10 cellular contexts compared by ENCODE assay signal in genomic region chr2:109637749-109638570, GRCh38. TPM values are rescaled to one million over a fixed set of nuclear protein-coding genes. Genes with fewer than 3 reads are reported as not detected.
DNase-seq lines count a peak whose midpoint lies in the region; ATAC-seq and TF ChIP-seq lines count a peak whose summit lies in the region.
"Had no signal": no experiment of that assay in that cellular context is flagged by ENCODE, and none has a peak within 500 bp of the region (broad histone marks: within the 10 kb centered on the region; RNA-seq: fewer than 3 reads in every experiment).

No MANE protein-coding gene starts in this region.

- CTCF ChIA-PET in CD4-positive, alpha-beta memory T cell (lab: Charles Lee; ENCODE audit: partially characterized antibody), result no interaction called here

- no peak overlapping the region for H3K27ac ChIP-seq in CD4-positive, alpha-beta memory T cell (ENCODE audit: low read depth, low read length)
- no peak overlapping the region for H3K27ac ChIP-seq in suprapubic skin
- H3K27ac ChIP-seq in Karpas-422 (ENCODE audit: low read length), result no peak overlapping the region
- H3K27ac ChIP-seq in hepatocyte, result no peak overlapping the region

- H3K36me3 ChIP-seq in CD4-positive, alpha-beta memory T cell (ENCODE audit: insufficient read depth, low read length), result no peaks in the 10 kb centered on the region
- H3K36me3 ChIP-seq in suprapubic skin (no peaks in the 10 kb centered on the region), Karpas-422 (ENCODE audit: insufficient read depth, low read length) (no peaks in the 10 kb centered on the region), hepatocyte (replicated peaks; ENCODE audit: insufficient read depth, low read depth) (no peaks in the 10 kb centered on the region)
- H3K36me3 ChIP-seq: heart left ventricle had no signal

- peaks cover 0 to 2% of the 10 kb centered on the region in 2 donors for H3K27me3 Mint-ChIP-seq in CD4-positive, alpha-beta memory T cell

- no peak for TF ChIP-seq POLR2A in suprapubic skin (IDR thresholded peaks at IDR 0.05)

- 45% methylated on average over 9 of the region's 9 CpGs for WGBS in suprapubic skin
- WGBS in hepatocyte (ENCODE audit: low lambda C conversion rate, missing lambda C conversion rate), result 76% methylated on average over 9 of the region's 9 CpGs

- no peaks in the 10 kb centered on the region for H3K27me3 ChIP-seq in CD4-positive, alpha-beta memory T cell (ENCODE audit: insufficient read depth, low read length)
- H3K27me3 ChIP-seq in suprapubic skin (no peaks in the 10 kb centered on the region), Karpas-422 (ENCODE audit: low read length) (no peaks in the 10 kb centered on the region), hepatocyte (no peaks in the 10 kb centered on the region)
- H3K27me3 ChIP-seq: heart left ventricle had no signal

- no peak overlapping the region for H3K9ac ChIP-seq in Karpas-422 (ENCODE audit: low read length)

- TF ChIP-seq EP300 in suprapubic skin (IDR thresholded peaks at IDR 0.05), result no peak

- H3K9me2 ChIP-seq in Karpas-422 (replicated peaks; ENCODE audit: insufficient read depth, low read length) (no peaks in the 10 kb centered on the region), hepatocyte (replicated peaks; ENCODE audit: insufficient read depth) (no peaks in the 10 kb centered on the region)

- intact Hi-C loops in CD4-positive, alpha-beta memory T cell (cut with micrococcal nuclease), result no loop called here

- H3K4me3 ChIP-seq in CD4-positive, alpha-beta memory T cell (ENCODE audit: low read length in 2 of 2), result no peak overlapping the region
- H3K4me3 ChIP-seq in cardiac fibroblast (replicated peaks in 1 of 2; ENCODE audit: low read depth in 2 of 2, low read length in 2 of 2), result no peak overlapping the region
- H3K4me3 ChIP-seq in suprapubic skin, result no peak overlapping the region
- no peak overlapping the region for H3K4me3 ChIP-seq in Karpas-422 (ENCODE audit: low read length)
- no peak overlapping the region for H3K4me3 ChIP-seq in hepatocyte
- H3K4me3 ChIP-seq: heart left ventricle had no signal

- no peaks in the 10 kb centered on the region for H3K9me3 ChIP-seq in CD4-positive, alpha-beta memory T cell (ENCODE audit: control insufficient read depth in 1 of 2, low read length in 2 of 2)
- H3K9me3 ChIP-seq in suprapubic skin, result no peaks in the 10 kb centered on the region
- no peaks in the 10 kb centered on the region for H3K9me3 ChIP-seq in Karpas-422 (ENCODE audit: low read length)
- no peaks in the 10 kb centered on the region for H3K9me3 ChIP-seq in hepatocyte (ENCODE audit: low read depth)
- H3K9me3 ChIP-seq: heart left ventricle had no signal

- peak in 2 of 5 donors; percentile 4 to 10 for DNase-seq in CD4-positive, alpha-beta memory T cell
- DNase-seq in cardiac fibroblast (ENCODE audit: low read depth in 2 of 2) (peak; percentile 70 to 81), suprapubic skin (ENCODE audit: low spot score in 2 of 2) (no peak), Karpas-422 (no peak), hepatocyte (ENCODE audit: low spot score) (no peak)
- DNase-seq in NK-92 treated with Interleukin-12 subunit alpha and Interleukin-12 subunit beta, amount 100 ng/mL, for 24 hours (lab: John Stamatoyannopoulos, UW), result no peak
- DNase-seq: activated CD4-positive, CD25-positive, alpha-beta regulatory T cell treated with anti-CD3 and anti-CD28 coated beads, Interleukin-2, amount 50 U/mL, for 72 hours; heart left ventricle had no signal

- H3K4me1 ChIP-seq in CD4-positive, alpha-beta memory T cell (ENCODE audit: insufficient read depth, low read length), result peaks cover 14% of the 10 kb centered on the region
- peaks cover 13% of the 10 kb centered on the region for H3K4me1 ChIP-seq in suprapubic skin
- no peaks in the 10 kb centered on the region for H3K4me1 ChIP-seq in Karpas-422 (ENCODE audit: low read length)
- no peaks in the 10 kb centered on the region for H3K4me1 ChIP-seq in hepatocyte (ENCODE audit: insufficient read depth)

- peaks cover 5 to 16% (median 6%) of the 10 kb centered on the region in 4 donors for H3K4me1 Mint-ChIP-seq in CD4-positive, alpha-beta memory T cell

- peaks cover 0 to 2% (median 0%) of the 10 kb centered on the region in 8 donors for H3K9me3 Mint-ChIP-seq in CD4-positive, alpha-beta memory T cell

- ATAC-seq in GM19455 (IDR thresholded peaks at IDR 0.05; ENCODE audit: unreplicated experiment), result peak; percentile 79
- ATAC-seq in HG03378 (IDR thresholded peaks at IDR 0.05; ENCODE audit: unreplicated experiment), result peak; percentile 89

- POLR2A ChIA-PET in CD4-positive, alpha-beta memory T cell (lab: Charles Lee; ENCODE audit: partially characterized antibody), result no interaction called here

- peak overlapping the region in 5 of 8 donors; percentile 20 to 49 (median 35) for H3K4me3 Mint-ChIP-seq in CD4-positive, alpha-beta memory T cell

- H3K4me2 ChIP-seq in Karpas-422 (ENCODE audit: low read depth, low read length, poor library complexity, severe bottlenecking) (no peak overlapping the region), hepatocyte (no peak overlapping the region)

- H2AFZ ChIP-seq in Karpas-422 (ENCODE audit: low read length), result no peak overlapping the region
- H2AFZ ChIP-seq in hepatocyte, result no peak overlapping the region

- H3K79me2 ChIP-seq in Karpas-422 (ENCODE audit: low read length), result no peaks in the 10 kb centered on the region
- no peaks in the 10 kb centered on the region for H3K79me2 ChIP-seq in hepatocyte

- peak overlapping the region in 5 of 7 donors; percentile 20 to 68 (median 48) for H3K27ac Mint-ChIP-seq in CD4-positive, alpha-beta memory T cell

- no peaks in the 10 kb centered on the region for H3K36me3 Mint-ChIP-seq in CD4-positive, alpha-beta memory T cell

- TF ChIP-seq CTCF in cardiac fibroblast (IDR thresholded peaks at IDR 0.05; ENCODE audit: low read depth, low read length) (no peak), suprapubic skin (IDR thresholded peaks at IDR 0.05) (no peak), hepatocyte (IDR thresholded peaks at IDR 0.05; ENCODE audit: poor library complexity) (no peak)

- H4K20me1 ChIP-seq in Karpas-422 (ENCODE audit: insufficient read depth, low read depth, low read length) (no peaks in the 10 kb centered on the region), hepatocyte (ENCODE audit: insufficient read depth, poor library complexity, severe bottlenecking) (no peaks in the 10 kb centered on the region)

RNA-seq across cellular contexts. Expression of gene SOWAHC, which starts 23.8 kb away (rescaled TPM):
- 1 to 10 TPM; 1.4 to 1.5 TPM for total RNA-seq in CD4-positive, alpha-beta memory T cell
- under 1 TPM; 0.37 to 0.77 TPM for polyA plus RNA-seq in CD4-positive, alpha-beta memory T cell
- total RNA-seq in suprapubic skin, result 10 to 100 TPM; 42.8 to 59.7 (median 57.1) TPM
- not detected in 2 replicates for total RNA-seq in Karpas-422 (2014; rRNA removed; shearing (Covaris generic); ENCODE audit: low replicate concordance)
- total RNA-seq in hepatocyte, result 26.2 and 26.5 TPM in 2 replicates
- polyA plus RNA-seq in hepatocyte, result 14.0 and 18.8 TPM in 2 replicates

RNA-seq across cellular contexts. Expression of gene SEPTIN10, which starts 24.2 kb away (rescaled TPM):
- total RNA-seq in CD4-positive, alpha-beta memory T cell, result 1 to 10 TPM; 5.1 to 5.7 TPM
- polyA plus RNA-seq in CD4-positive, alpha-beta memory T cell, result 1 to 10 TPM; 2.5 to 3.3 TPM
- total RNA-seq in suprapubic skin (100 to 1,000 TPM in 3 of 4 donors, 10 to 100 TPM in 1; 92.7 to 152 (median 110) TPM), hepatocyte (49.3 and 58.7 TPM in 2 replicates)
- not detected in 2 replicates for total RNA-seq in Karpas-422 (2014; rRNA removed; shearing (Covaris generic); ENCODE audit: low replicate concordance)
- polyA plus RNA-seq in hepatocyte, result 35.7 and 38.7 TPM in 2 replicates

Comparison
In these comparisons a context has a peak if more than half of its experiments do, and no peak if none do; other contexts are left out.
1. DNase-seq: peak in cardiac fibroblast (2 of 2); none in suprapubic skin (0 of 2), NK-92 treated with Interleukin-12 subunit alpha and Interleukin-12 subunit beta, amount 100 ng/mL, for 24 hours (single experiment), Karpas-422 (single experiment) and hepatocyte (single experiment).
2. RNA of gene SOWAHC, which starts 23.8 kb away (total RNA-seq): 42.8 to 59.7 TPM in suprapubic skin and 26.2 to 26.5 TPM in hepatocyte; 1.4 to 1.5 TPM in CD4-positive, alpha-beta memory T cell and not detected in Karpas-422; every median in the first group is over 10 times any median in the second.